In genomic region chr1:67264899-67265298, GRCh38 we compare ENCODE assay signal across 14 cellular contexts. TPM values are rescaled to one million over a fixed set of nuclear protein-coding genes. Genes with fewer than 3 reads are reported as not detected.
A peak's percentile ranks its signal among the peaks of the same experiment; 100 is the strongest.
DNase-seq lines count a peak whose midpoint lies in the region; ATAC-seq and TF ChIP-seq lines count a peak whose summit lies in the region.
"Had no signal": no experiment of that assay in that cellular context is flagged by ENCODE, and none has a peak within 500 bp of the region (broad histone marks: within the 10 kb centered on the region; RNA-seq: fewer than 3 reads in every experiment).

No MANE protein-coding gene starts in this region.

- no peak overlapping the region for H3K27ac Mint-ChIP-seq in activated T-helper 17 cell treated with anti-CD3 and anti-CD28 coated beads, Interleukin-2, amount 50 U/mL, for 72 hours
- H3K27ac Mint-ChIP-seq: activated T-helper 2 cell treated with anti-CD3 and anti-CD28 coated beads, Interferon-gamma antibody, Interleukin-2, Interleukin-4, amounts not matched to agents 10 μg/mL and 5 μg/mL and 100 μg/mL, durations not matched to agents 14 hours and 24 hours and 36 hours had no signal

- peak; percentile 77 for ATAC-seq in HG02884 (IDR thresholded peaks at IDR 0.05; ENCODE audit: unreplicated experiment)
- ATAC-seq in activated T-helper 17 cell treated with anti-CD3 and anti-CD28 coated beads, Interleukin-2, amount 50 U/mL, for 72 hours (replicated peaks), result no peak

- no peaks in the 10 kb centered on the region for H3K27me3 ChIP-seq in A673 (replicated peaks; ENCODE audit: insufficient read depth, low read depth, low read length, poor library complexity)

- no peaks in the 10 kb centered on the region for H3K9me3 Mint-ChIP-seq in activated T-helper 17 cell treated with anti-CD3 and anti-CD28 coated beads, Interleukin-2, amount 50 U/mL, for 72 hours
- H3K9me3 Mint-ChIP-seq: activated T-helper 2 cell treated with anti-CD3 and anti-CD28 coated beads, Interferon-gamma antibody, Interleukin-2, Interleukin-4, amounts not matched to agents 10 μg/mL and 5 μg/mL and 100 μg/mL, durations not matched to agents 14 hours and 24 hours and 36 hours had no signal

- H3K36me3 Mint-ChIP-seq in activated T-helper 17 cell treated with anti-CD3 and anti-CD28 coated beads, Interleukin-2, amount 50 U/mL, for 72 hours (ENCODE audit: low read depth), result peaks cover under 1% of the 10 kb centered on the region

- H3K4me3 Mint-ChIP-seq in activated T-helper 17 cell treated with anti-CD3 and anti-CD28 coated beads, Interleukin-2, amount 50 U/mL, for 72 hours, result peak overlapping the region; percentile 18

- H3K4me1 ChIP-seq in A673 (ENCODE audit: insufficient read depth, low read length, poor library complexity, severe bottlenecking), result peaks cover 15% of the 10 kb centered on the region

- peaks cover under 1% of the 10 kb centered on the region for H3K4me1 Mint-ChIP-seq in activated T-helper 17 cell treated with anti-CD3 and anti-CD28 coated beads, Interleukin-2, amount 50 U/mL, for 72 hours

- TF ChIP-seq CTCF in A673 (conservative IDR thresholded peaks at IDR 0.05; ENCODE audit: low read depth, low read length) (no peak), GM12865 (IDR thresholded peaks at IDR 0.05; ENCODE audit: insufficient read depth, low read depth, low read length, missing control alignments) (no peak)

- BruUV-seq in A673 (replicated peaks; lab: Mats Ljungman, UMichigan), result no TSS peak

- DNase-seq in A673 (ENCODE audit: low spot score) (peak; percentile 57), GM12865 (ENCODE audit: low read depth) (peak; percentile 22), activated gamma-delta T cell (lab: John Stamatoyannopoulos, UW) (no peak), NCI-H345 treated with DMSO at 0.1 percent for 48 hours (lab: John Stamatoyannopoulos, UW; ENCODE audit: unreplicated experiment) (no peak), AG08396 (ENCODE audit: low spot score) (no peak)
- no peak for DNase-seq in stimulated activated CD4-positive, alpha-beta T cell treated with anti-CD3 and anti-CD28 coated beads, Interleukin-2, amount 100 ng/mL, for 24 hours
- DNase-seq: C1 segment of cervical spinal cord, NCI-H1048, NCI-H69, SIG-M5 had no signal

- CTCF ChIA-PET in A673 (lab: Charles Lee), result no interaction called here

- H3K27ac ChIP-seq in A673 (ENCODE audit: low read depth, low read length, poor library complexity, severe bottlenecking), result peak overlapping the region; percentile 38

- H3K27me3 Mint-ChIP-seq in activated T-helper 17 cell treated with anti-CD3 and anti-CD28 coated beads, Interleukin-2, amount 50 U/mL, for 72 hours, result no peaks in the 10 kb centered on the region

- POLR2A ChIA-PET in A673 (lab: Charles Lee; ENCODE audit: low non-redundant PET), result no interaction called here

- H3K36me3 ChIP-seq in A673 (ENCODE audit: insufficient read depth, low read length, poor library complexity, severe bottlenecking), result no peaks in the 10 kb centered on the region

- H3K9me3 ChIP-seq in A673 (ENCODE audit: low read depth, low read length, poor library complexity, severe bottlenecking), result no peaks in the 10 kb centered on the region

- intact Hi-C loops in A673 (cut with micrococcal nuclease; ENCODE audit: unreplicated experiment), result no loop called here

- H3K4me3 ChIP-seq in A673 (ENCODE audit: low read depth, low read length, poor library complexity, severe bottlenecking) (no peak overlapping the region), GM12865 (ENCODE audit: low read depth, low read length) (no peak overlapping the region)

RNA-seq across cellular contexts. Expression of gene IL12RB2, which starts 42.8 kb away (rescaled TPM):
- 0.39 and 0.70 TPM in 2 replicates for total RNA-seq in A673 (2021)
- 10 to 100 TPM; 57.4 to 63.3 TPM for total RNA-seq in activated T-helper 17 cell treated with anti-CD3 and anti-CD28 coated beads, Interleukin-2, amount 50 U/mL, for 72 hours
- total RNA-seq: chondrocyte had no signal

Comparison
In these comparisons a context has a peak if more than half of its experiments do, and no peak if none do; other contexts are left out.
1. DNase-seq: peak in A673 (single experiment) and GM12865 (single experiment); none in activated gamma-delta T cell (single experiment), NCI-H345 treated with DMSO at 0.1 percent for 48 hours (single experiment), AG08396 (single experiment) and stimulated activated CD4-positive, alpha-beta T cell treated with anti-CD3 and anti-CD28 coated beads, Interleukin-2, amount 100 ng/mL, for 24 hours (0 of 2).
2. RNA of gene IL12RB2, which starts 42.8 kb away (total RNA-seq): 57.4 to 63.3 TPM in activated T-helper 17 cell treated with anti-CD3 and anti-CD28 coated beads, Interleukin-2, amount 50 U/mL, for 72 hours; 0.39 to 0.70 TPM in A673; every median in the first group is over 10 times any median in the second.